Comparison of ENCODE assay signal across 11 cellular contexts in the genomic region with DNA sequence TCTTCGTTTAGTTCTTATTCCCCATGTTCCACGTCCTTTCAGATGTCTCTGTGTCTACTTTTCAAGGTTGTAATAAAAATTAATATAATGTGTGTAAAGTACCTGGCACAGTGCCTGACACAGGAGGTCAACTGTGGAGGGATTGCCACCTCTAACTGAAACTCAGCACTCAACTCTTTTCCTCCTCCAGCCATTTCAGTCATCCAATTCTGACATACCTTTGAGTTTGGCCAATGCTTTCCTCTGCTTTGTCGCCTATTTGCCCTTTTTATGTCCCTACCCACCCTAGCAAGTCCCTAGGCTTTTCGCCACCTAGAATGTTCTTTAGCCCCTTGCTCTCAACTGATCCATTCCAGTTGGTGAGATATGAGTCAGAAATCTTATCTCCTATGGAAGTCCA. TPM values are rescaled to one million over a fixed set of nuclear protein-coding genes. Genes with fewer than 3 reads are reported as not detected.
DNase-seq lines count a peak whose midpoint lies in the region; TF ChIP-seq lines count a peak whose summit lies in the region.
"Had no signal": no experiment of that assay in that cellular context is flagged by ENCODE, and none has a peak within 500 bp of the region (broad histone marks: within the 10 kb centered on the region; RNA-seq: fewer than 3 reads in every experiment).

No MANE protein-coding gene starts in this region.

- H3K9me3 ChIP-seq in SU-DHL-6 (ENCODE audit: insufficient read depth, low read length) (no peaks in the 10 kb centered on the region), esophagus muscularis mucosa (no peaks in the 10 kb centered on the region)
- H3K9me3 ChIP-seq: mucosa of descending colon had no signal

- peaks cover 57% of the 10 kb centered on the region for H3K79me2 ChIP-seq in SU-DHL-6 (ENCODE audit: insufficient read depth, low read length)

- H3K9me2 ChIP-seq in SU-DHL-6 (replicated peaks; ENCODE audit: insufficient read depth, low read length), result no peaks in the 10 kb centered on the region

- DNase-seq in esophagus muscularis mucosa (ENCODE audit: extremely low spot score) (no peak), renal cortical epithelial cell (ENCODE audit: low read depth) (peak; percentile 34), GM10248 (ENCODE audit: extremely low spot score) (no peak), NCI-H2196 (lab: John Stamatoyannopoulos, UW; ENCODE audit: unreplicated experiment) (no peak), hepatic stellate cell (ENCODE audit: low spot score) (no peak), COLO829 (ENCODE audit: low spot score) (no peak)
- DNase-seq: HCEC 1CT, mucosa of descending colon had no signal

- POLR2A ChIA-PET in GM10248 (lab: Yijun Ruan, JAX), result interaction anchor here (0.6 to 2.0 kb wide), 2 partner anchors 17 to 104 kb away, joined by 4 to 7 read pairs; a partner anchor contains a TSS

- H4K20me1 ChIP-seq in SU-DHL-6 (ENCODE audit: low read depth, low read length), result peaks cover 17% of the 10 kb centered on the region; the same call in 1 of the 2 replicates

- 55% methylated on average over 4 of the region's 4 CpGs for WGBS in esophagus muscularis mucosa

- no peak overlapping the region for H2AFZ ChIP-seq in SU-DHL-6 (ENCODE audit: low read depth, low read length, severe bottlenecking)

- no peak overlapping the region for H3K27ac ChIP-seq in SU-DHL-6 (ENCODE audit: low read depth, low read length)
- peak overlapping the region; percentile 91 to 93 (median 92) for H3K27ac ChIP-seq in esophagus muscularis mucosa (replicated peaks in 1 of 4)

- peak overlapping the region; percentile 79 for H3K4me2 ChIP-seq in SU-DHL-6 (ENCODE audit: low read depth, low read length, poor library complexity, severe bottlenecking)

- intact Hi-C loops in esophagus muscularis mucosa (cut with DNase I), result loop anchor here (5.0 to 10.0 kb wide), 2 partner anchors 33 to 55 kb away; a partner anchor contains a TSS

- TF ChIP-seq CTCF in GM12875 (IDR thresholded peaks at IDR 0.05; ENCODE audit: borderline replicate concordance, insufficient read depth, low read depth, low read length) (no peak), SU-DHL-6 (IDR thresholded peaks at IDR 0.05; ENCODE audit: insufficient read depth, low read length, poor library complexity, severe bottlenecking) (no peak), esophagus muscularis mucosa (IDR thresholded peaks at IDR 0.05) (no peak), GM10248 (IDR thresholded peaks at IDR 0.05; ENCODE audit: control extremely low read depth, extremely low read depth, low read depth, missing control alignments) (no peak)

- peak overlapping the region; percentile 85 for H3K4me3 ChIP-seq in GM12875 (ENCODE audit: low read depth, low read length)
- no peak overlapping the region for H3K4me3 ChIP-seq in SU-DHL-6 (ENCODE audit: insufficient read depth, low read length, poor library complexity, severe bottlenecking)
- peak overlapping the region; percentile 86 to 100 (median 96) for H3K4me3 ChIP-seq in esophagus muscularis mucosa

- H3F3A ChIP-seq in SU-DHL-6 (ENCODE audit: insufficient read depth), result 0 out of 2 replicates have a peak, but pooled peaks cover 6% of the 10 kb centered on the region

- no peak for TF ChIP-seq POLR2A in esophagus muscularis mucosa (IDR thresholded peaks at IDR 0.05; ENCODE audit: low read depth)

- no peak for TF ChIP-seq EP300 in esophagus muscularis mucosa (IDR thresholded peaks at IDR 0.05)

- H3K9ac ChIP-seq in SU-DHL-6 (ENCODE audit: low read length), result peak overlapping the region; percentile 88

- peaks cover 39 to 53% (median 45%) of the 10 kb centered on the region in 4 donors for H3K4me1 ChIP-seq in esophagus muscularis mucosa

- CTCF ChIA-PET in GM10248 (lab: Yijun Ruan, JAX), result interaction anchor here (2.9 kb wide), 3 partner anchors 16 to 31 kb away, joined by 8 to 17 read pairs (median 9); a partner anchor contains a TSS

- H3K36me3 ChIP-seq in SU-DHL-6 (ENCODE audit: low read length), result peaks cover 4% of the 10 kb centered on the region; the same call in 1 of the 2 replicates
- peaks cover 0 to 42% (median 38%) of the 10 kb centered on the region in 4 donors for H3K36me3 ChIP-seq in esophagus muscularis mucosa

- H3K27me3 ChIP-seq in SU-DHL-6 (ENCODE audit: low read length) (no peaks in the 10 kb centered on the region), esophagus muscularis mucosa (no peaks in the 10 kb centered on the region)

RNA-seq across cellular contexts. Expression of a gene that starts 1.6 kb away (rescaled TPM):
- total RNA-seq in esophagus muscularis mucosa (10 to 100 TPM; 46.4 to 76.4 (median 62.9) TPM), renal cortical epithelial cell (71.5 and 97.1 TPM in 2 replicates)

RNA-seq across cellular contexts. Expression of a gene that starts 17.2 kb away (rescaled TPM):
- total RNA-seq in esophagus muscularis mucosa (10 to 100 TPM; 62.5 to 93.9 (median 72.9) TPM), renal cortical epithelial cell (32.4 and 55.9 TPM in 2 replicates)

RNA-seq across cellular contexts. Expression of a gene that starts 34.8 kb away (rescaled TPM):
- total RNA-seq in esophagus muscularis mucosa, result 10 to 100 TPM; 80.6 to 97.1 (median 92.3) TPM
- total RNA-seq in renal cortical epithelial cell, result 83.9 and 133 TPM in 2 replicates

RNA-seq across cellular contexts. Expression of a gene that starts 58.6 kb away (rescaled TPM):
- total RNA-seq in esophagus muscularis mucosa (not detected), renal cortical epithelial cell (not detected in 2 replicates)
- total RNA-seq: mucosa of descending colon; T-helper 2 cell treated with Interferon-gamma antibody and Interleukin-4, amounts not matched to agents 100 ng/mL and 5 ng/mL, for 36 hours had no signal
